In the genomic region with DNA sequence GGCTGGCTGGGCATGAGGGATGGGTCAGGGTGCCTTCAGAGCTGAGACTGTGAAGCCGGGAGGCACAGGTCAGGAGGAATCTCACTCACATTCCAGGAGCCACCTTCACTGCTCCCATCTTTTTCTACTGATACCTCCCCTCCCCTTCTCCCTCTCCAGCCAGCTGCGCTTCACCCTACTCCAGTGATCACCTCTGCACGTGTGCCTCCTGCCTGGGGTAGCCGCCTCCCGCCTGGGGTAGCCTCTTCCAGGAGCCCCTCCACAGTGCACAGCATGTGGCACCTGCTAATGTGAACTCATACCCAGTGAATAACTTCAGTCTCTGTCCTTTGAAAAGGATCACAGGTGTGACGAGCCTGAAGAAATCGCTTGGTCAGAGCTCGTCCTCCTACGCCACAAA, we compare ENCODE assay signal across 22 cellular contexts.
"Had no signal": no experiment of that assay in that cellular context is flagged by ENCODE, and none has a peak within 500 bp of the region (broad histone marks: within the 10 kb centered on the region; RNA-seq: fewer than 3 reads in every experiment).

No MANE protein-coding gene starts in this region.

- H3K27me3 ChIP-seq: heart right ventricle, right atrium auricular region, spleen, testis, vagina had no signal

- H3K27ac ChIP-seq: coronary artery, heart right ventricle, psoas muscle, right atrium auricular region, spleen, testis, vagina had no signal

- H3K4me3 ChIP-seq: coronary artery, heart right ventricle, psoas muscle, right atrium auricular region, spleen, testis, vagina had no signal

- H3K9me3 Mint-ChIP-seq: activated B cell treated with CpG ODN at 0.5 μM for 24 hours; activated naive CD8-positive, alpha-beta T cell treated with anti-CD3 and anti-CD28 coated beads for 36 hours; activated T-cell treated with anti-CD3 and anti-CD28 coated beads, Interleukin-2, amount 50 U/mL, for 24 hours; activated T-helper 2 cell treated with anti-CD3 and anti-CD28 coated beads, Interferon-gamma antibody, Interleukin-2, Interleukin-4, amounts not matched to agents 10 μg/mL and 5 μg/mL and 100 μg/mL, durations not matched to agents 14 hours and 24 hours and 36 hours; naive B cell had no signal

- ATAC-seq: activated CD4-positive, alpha-beta T cell treated with anti-CD3 and anti-CD28 coated beads for 36 hours had no signal

- DNase-seq: activated B cell treated with CpG ODN at 0.5 μM for 24 hours; activated CD4-positive, alpha-beta T cell treated with anti-CD3 and anti-CD28 coated beads for 36 hours; activated CD4-positive, alpha-beta T cell treated with anti-CD3 and anti-CD28 coated beads, Interleukin-2, amount 50 U/mL, for 4 hours; activated CD8-positive, alpha-beta memory T cell treated with anti-CD3 and anti-CD28 coated beads for 24 hours; activated CD8-positive, alpha-beta memory T cell treated with anti-CD3 and anti-CD28 coated beads, Interleukin-2, amount 50 U/mL, for 4 hours; activated naive CD4-positive, alpha-beta T cell treated with Interleukin-2 at 50 U/mL for 16 hours; activated naive CD8-positive, alpha-beta T cell treated with anti-CD3 and anti-CD28 coated beads for 36 hours; activated T-cell treated with anti-CD3 and anti-CD28 coated beads, Interleukin-2, amount 50 U/mL, for 24 hours; cerebellar nuclear complex; heart right ventricle; naive B cell; psoas muscle; spleen; stimulated activated CD4-positive, alpha-beta T cell treated with anti-CD3 and anti-CD28 coated beads, Interleukin-4, amount 100 ng/mL, for 1 hour; stimulated activated naive CD4-positive, alpha-beta T cell; T-helper 9 cell; testis; trophoblast cell had no signal

- H3K9me3 ChIP-seq: heart right ventricle, psoas muscle, right atrium auricular region, spleen, testis, vagina had no signal

- H3K36me3 ChIP-seq: right atrium auricular region had no signal

- H3K27me3 Mint-ChIP-seq: activated B cell treated with CpG ODN at 0.5 μM for 24 hours; activated CD4-positive, alpha-beta T cell treated with anti-CD3 and anti-CD28 coated beads for 36 hours; activated naive CD8-positive, alpha-beta T cell treated with anti-CD3 and anti-CD28 coated beads for 36 hours; activated T-cell treated with anti-CD3 and anti-CD28 coated beads, Interleukin-2, amount 50 U/mL, for 24 hours; naive B cell had no signal

- H3K4me3 Mint-ChIP-seq: activated B cell treated with CpG ODN at 0.5 μM for 24 hours; activated CD4-positive, alpha-beta T cell treated with anti-CD3 and anti-CD28 coated beads for 36 hours; activated naive CD8-positive, alpha-beta T cell treated with anti-CD3 and anti-CD28 coated beads for 36 hours; activated T-cell treated with anti-CD3 and anti-CD28 coated beads, Interleukin-2, amount 50 U/mL, for 24 hours; naive B cell had no signal

- H3K27ac Mint-ChIP-seq: activated B cell treated with CpG ODN at 0.5 μM for 24 hours; activated CD4-positive, alpha-beta T cell treated with anti-CD3 and anti-CD28 coated beads for 36 hours; activated naive CD8-positive, alpha-beta T cell treated with anti-CD3 and anti-CD28 coated beads for 36 hours; activated T-cell treated with anti-CD3 and anti-CD28 coated beads, Interleukin-2, amount 50 U/mL, for 24 hours; activated T-helper 2 cell treated with anti-CD3 and anti-CD28 coated beads, Interferon-gamma antibody, Interleukin-2, Interleukin-4, amounts not matched to agents 10 μg/mL and 5 μg/mL and 100 μg/mL, durations not matched to agents 14 hours and 24 hours and 36 hours; naive B cell had no signal
